ENCODE assay signal across 15 cellular contexts in the genomic region with DNA sequence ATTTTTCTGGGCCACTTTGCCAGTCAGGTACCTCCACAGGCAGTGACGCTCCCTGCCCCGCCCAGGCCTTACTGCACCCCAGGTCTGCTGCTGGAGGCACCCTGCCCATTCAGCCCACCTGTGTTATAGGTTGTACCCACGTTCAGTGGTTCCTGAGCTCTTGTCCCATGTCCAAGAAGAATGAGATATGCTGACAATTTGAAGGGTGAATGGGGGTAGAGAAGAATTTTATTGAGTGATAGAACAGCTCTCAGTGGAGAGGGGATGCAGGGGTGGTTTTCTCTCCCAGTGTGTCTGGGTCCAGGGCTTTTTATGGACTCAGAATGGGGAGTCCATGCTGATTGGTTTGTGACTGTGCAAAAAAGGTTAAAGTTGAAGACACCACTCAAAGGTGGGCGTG.
DNase-seq lines count a peak whose midpoint lies in the region; ATAC-seq, FAIRE-seq and TF ChIP-seq lines count a peak whose summit lies in the region.
"Had no signal": no experiment of that assay in that cellular context is flagged by ENCODE, and none has a peak within 500 bp of the region (broad histone marks: within the 10 kb centered on the region; RNA-seq: fewer than 3 reads in every experiment).

No MANE protein-coding gene starts in this region.

- H3K36me3 Mint-ChIP-seq in GM23338 (ENCODE audit: low read depth) = peaks cover 52% of the 10 kb centered on the region
- H3K36me3 Mint-ChIP-seq in astrocyte (ENCODE audit: low read depth, unreplicated experiment) = peaks cover 13% of the 10 kb centered on the region
- no peaks in the 10 kb centered on the region for H3K36me3 Mint-ChIP-seq in activated T-helper 17 cell treated with anti-CD3 and anti-CD28 coated beads, Interleukin-2, amount 50 U/mL, for 72 hours (ENCODE audit: low read depth)
- H3K36me3 Mint-ChIP-seq: CD4-positive, alpha-beta memory T cell had no signal

- peaks cover 6% of the 10 kb centered on the region; the same call in 1 of the 2 replicates for H3K9me2 ChIP-seq in GM23338 (ENCODE audit: insufficient read depth)
- H3K9me2 ChIP-seq in Karpas-422 (replicated peaks; ENCODE audit: insufficient read depth, low read length) = no peaks in the 10 kb centered on the region

- no peaks in the 10 kb centered on the region for H3K79me1 ChIP-seq in mesendoderm (ENCODE audit: low read length)

- WGBS in mesendoderm (ENCODE audit: extremely low coverage, insufficient coverage, low lambda C conversion rate) = no CpG with 5 or more reads among the region's 4 CpGs

- no peak for FAIRE-seq in astrocyte (lab: Jason Lieb, UNC)
- FAIRE-seq: A204.1, GM19239, H54 had no signal

- H2BK5ac ChIP-seq in mesendoderm (ENCODE audit: low read length) = no peak overlapping the region

- H3K4me1 ChIP-seq in GM23338 (ENCODE audit: insufficient read depth) = peaks cover 19% of the 10 kb centered on the region
- H3K4me1 ChIP-seq in HUES6 (ENCODE audit: control insufficient read depth, insufficient read depth, low read length) = peaks cover 52% of the 10 kb centered on the region
- H3K4me1 ChIP-seq in astrocyte (ENCODE audit: insufficient read depth, low read length) = peaks cover 27% of the 10 kb centered on the region
- peaks cover 21% of the 10 kb centered on the region for H3K4me1 ChIP-seq in mesendoderm (ENCODE audit: control insufficient read depth, low read depth, low read length)
- H3K4me1 ChIP-seq in Karpas-422 (ENCODE audit: low read length) = no peaks in the 10 kb centered on the region
- H3K4me1 ChIP-seq in Peyer's patch = no peaks in the 10 kb centered on the region

- peaks cover 4% of the 10 kb centered on the region for H3K27me3 Mint-ChIP-seq in GM23338 (ENCODE audit: insufficient read depth, low read depth, poor library complexity)
- no peaks in the 10 kb centered on the region for H3K27me3 Mint-ChIP-seq in astrocyte (ENCODE audit: low read depth, unreplicated experiment)
- peaks cover 25% of the 10 kb centered on the region for H3K27me3 Mint-ChIP-seq in activated T-helper 17 cell treated with anti-CD3 and anti-CD28 coated beads, Interleukin-2, amount 50 U/mL, for 72 hours

- H3K4me3 Mint-ChIP-seq in GM23338 (no peak overlapping the region), astrocyte (ENCODE audit: unreplicated experiment) (no peak overlapping the region)
- H3K4me3 Mint-ChIP-seq in activated T-helper 17 cell treated with anti-CD3 and anti-CD28 coated beads, Interleukin-2, amount 50 U/mL, for 72 hours = no peak overlapping the region
- H3K4me3 Mint-ChIP-seq: B cell; CD4-positive, alpha-beta memory T cell had no signal

- H4K20me1 ChIP-seq in GM23338 (replicated peaks; ENCODE audit: insufficient read depth) (no peaks in the 10 kb centered on the region), astrocyte (ENCODE audit: insufficient read depth, low read length) (peaks cover 36% of the 10 kb centered on the region), Karpas-422 (ENCODE audit: insufficient read depth, low read depth, low read length) (no peaks in the 10 kb centered on the region)

- ATAC-seq in GM23338 = no peak
- no peak for ATAC-seq in activated T-helper 17 cell treated with anti-CD3 and anti-CD28 coated beads, Interleukin-2, amount 50 U/mL, for 72 hours (replicated peaks)

- peaks cover 28% of the 10 kb centered on the region for H3K9me3 Mint-ChIP-seq in GM23338
- peaks cover 6% of the 10 kb centered on the region for H3K9me3 Mint-ChIP-seq in astrocyte (ENCODE audit: unreplicated experiment)
- H3K9me3 Mint-ChIP-seq in activated T-helper 17 cell treated with anti-CD3 and anti-CD28 coated beads, Interleukin-2, amount 50 U/mL, for 72 hours = no peaks in the 10 kb centered on the region

- TF ChIP-seq CTCF in GM23338 (conservative IDR thresholded peaks at IDR 0.05; ENCODE audit: low read depth in 2 of 2) (no peak), astrocyte (IDR thresholded peaks at IDR 0.05; ENCODE audit: insufficient read depth, low read depth, low read length) (no peak), Peyer's patch (IDR thresholded peaks at IDR 0.05) (no peak)

- H3K56ac ChIP-seq in mesendoderm (ENCODE audit: low read length) = no peak overlapping the region

- H3K9ac ChIP-seq in HUES6 (ENCODE audit: low read length) = no peak overlapping the region
- no peak overlapping the region for H3K9ac ChIP-seq in astrocyte (ENCODE audit: low read length)
- H3K9ac ChIP-seq in mesendoderm (ENCODE audit: low read length) = no peak overlapping the region
- H3K9ac ChIP-seq in Karpas-422 (ENCODE audit: low read length) = no peak overlapping the region

- H3K4me1 Mint-ChIP-seq in GM23338 (peaks cover 27% of the 10 kb centered on the region), astrocyte (ENCODE audit: low read depth, unreplicated experiment) (peaks cover 59% of the 10 kb centered on the region)
- no peaks in the 10 kb centered on the region for H3K4me1 Mint-ChIP-seq in activated T-helper 17 cell treated with anti-CD3 and anti-CD28 coated beads, Interleukin-2, amount 50 U/mL, for 72 hours
- H3K4me1 Mint-ChIP-seq: B cell; CD4-positive, alpha-beta memory T cell had no signal

- H3K4me2 ChIP-seq in GM23338 = no peak overlapping the region
- no peak overlapping the region for H3K4me2 ChIP-seq in astrocyte (ENCODE audit: low read length)
- no peak overlapping the region for H3K4me2 ChIP-seq in mesendoderm (ENCODE audit: low read length)
- no peak overlapping the region for H3K4me2 ChIP-seq in Karpas-422 (ENCODE audit: low read depth, low read length, poor library complexity, severe bottlenecking)

- no peak overlapping the region for H2AFZ ChIP-seq in GM23338
- no peak overlapping the region for H2AFZ ChIP-seq in astrocyte (ENCODE audit: low read depth, low read length)
- no peak overlapping the region for H2AFZ ChIP-seq in Karpas-422 (ENCODE audit: low read length)

- H3K4me3 ChIP-seq in GM23338 = no peak overlapping the region
- H3K4me3 ChIP-seq in HUES6 (ENCODE audit: low read depth, low read length) = no peak overlapping the region
- H3K4me3 ChIP-seq in astrocyte (ENCODE audit: insufficient read depth, low read depth, low read length) = no peak overlapping the region
- H3K4me3 ChIP-seq in mesendoderm (ENCODE audit: low read length) = no peak overlapping the region
- H3K4me3 ChIP-seq in Karpas-422 (ENCODE audit: low read length) = no peak overlapping the region
- no peak overlapping the region for H3K4me3 ChIP-seq in Peyer's patch

- peak overlapping the region; percentile 89 for H3K27ac ChIP-seq in GM23338 (ENCODE audit: low read depth)
- peak overlapping the region; percentile 67; the same call in 1 of the 2 replicates for H3K27ac ChIP-seq in HUES6 (ENCODE audit: low read depth, low read length)
- H3K27ac ChIP-seq in astrocyte (ENCODE audit: low read depth, low read length) = no peak overlapping the region
- no peak overlapping the region for H3K27ac ChIP-seq in mesendoderm (ENCODE audit: low read depth, low read length)
- H3K27ac ChIP-seq in Karpas-422 (ENCODE audit: low read length) = no peak overlapping the region
- no peak overlapping the region for H3K27ac ChIP-seq in Peyer's patch
- H3K27ac ChIP-seq: C4-2B had no signal

- no peak overlapping the region for H4K5ac ChIP-seq in mesendoderm (ENCODE audit: low read length)

- DNase-seq in GM23338 (ENCODE audit: low spot score) = no peak
- DNase-seq in astrocyte (ENCODE audit: low read depth) = no peak
- no peak for DNase-seq in mesendoderm
- no peak for DNase-seq in Karpas-422
- no peak for DNase-seq in Peyer's patch
- DNase-seq in SKM-1 treated with dmso at 0.1 percent for 144 hours (lab: John Stamatoyannopoulos, UW; ENCODE audit: unreplicated experiment) = no peak
- DNase-seq: CD4-positive, alpha-beta memory T cell; GF-D8 had no signal

- peaks cover 15% of the 10 kb centered on the region; the same call in 1 of the 2 replicates for H3K36me3 ChIP-seq in GM23338 (ENCODE audit: insufficient read depth)
- peaks cover 9% of the 10 kb centered on the region for H3K36me3 ChIP-seq in HUES6 (ENCODE audit: control insufficient read depth, insufficient read depth, low read length)
- H3K36me3 ChIP-seq in astrocyte (ENCODE audit: insufficient read depth, low read length) = no peaks in the 10 kb centered on the region
- no peaks in the 10 kb centered on the region for H3K36me3 ChIP-seq in mesendoderm (ENCODE audit: control insufficient read depth, insufficient read depth, low read length)
- H3K36me3 ChIP-seq in Karpas-422 (ENCODE audit: insufficient read depth, low read length) = no peaks in the 10 kb centered on the region
- H3K36me3 ChIP-seq in Peyer's patch = no peaks in the 10 kb centered on the region

- H3K27me3 ChIP-seq in GM23338 (ENCODE audit: insufficient read depth) = no peaks in the 10 kb centered on the region
- no peaks in the 10 kb centered on the region for H3K27me3 ChIP-seq in HUES6 (ENCODE audit: control insufficient read depth, insufficient read depth, low read length)
- H3K27me3 ChIP-seq in astrocyte (ENCODE audit: insufficient read depth, low read length) = no peaks in the 10 kb centered on the region
- no peaks in the 10 kb centered on the region for H3K27me3 ChIP-seq in mesendoderm (ENCODE audit: insufficient read depth, low read length, poor library complexity)
- no peaks in the 10 kb centered on the region for H3K27me3 ChIP-seq in Karpas-422 (ENCODE audit: low read length)
- no peaks in the 10 kb centered on the region for H3K27me3 ChIP-seq in Peyer's patch

- H2BK15ac ChIP-seq in mesendoderm (replicated peaks; ENCODE audit: low read depth) = no peak overlapping the region

- H3K9me3 ChIP-seq in HUES6 (ENCODE audit: control insufficient read depth, insufficient read depth, low read depth, low read length) (peaks cover 12% of the 10 kb centered on the region; the same call in 1 of the 2 replicates), astrocyte (ENCODE audit: insufficient read depth, low read depth, low read length) (peaks cover 5% of the 10 kb centered on the region), Karpas-422 (ENCODE audit: low read length) (no peaks in the 10 kb centered on the region), Peyer's patch (no peaks in the 10 kb centered on the region)

- H3K27ac Mint-ChIP-seq in GM23338 = no peak overlapping the region
- peak overlapping the region; percentile 62 for H3K27ac Mint-ChIP-seq in astrocyte (ENCODE audit: unreplicated experiment)
- no peak overlapping the region for H3K27ac Mint-ChIP-seq in activated T-helper 17 cell treated with anti-CD3 and anti-CD28 coated beads, Interleukin-2, amount 50 U/mL, for 72 hours
- H3K27ac Mint-ChIP-seq: B cell; CD4-positive, alpha-beta memory T cell had no signal

- no peak overlapping the region for H3K23ac ChIP-seq in mesendoderm (ENCODE audit: low read length)

- TF ChIP-seq POLR2A in Peyer's patch (IDR thresholded peaks at IDR 0.05) = no peak

- H3K18ac ChIP-seq in mesendoderm (ENCODE audit: low read length) = no peak overlapping the region

- no peak overlapping the region for H2AK5ac ChIP-seq in mesendoderm (ENCODE audit: low read length)

- no peaks in the 10 kb centered on the region for H3F3A ChIP-seq in GM23338 (replicated peaks; ENCODE audit: low read depth)

- H3K79me2 ChIP-seq in GM23338 (replicated peaks; ENCODE audit: insufficient read depth) (no peaks in the 10 kb centered on the region), astrocyte (ENCODE audit: insufficient read depth, low read length) (no peaks in the 10 kb centered on the region), mesendoderm (ENCODE audit: control insufficient read depth, insufficient read depth, low read length) (no peaks in the 10 kb centered on the region), Karpas-422 (ENCODE audit: low read length) (no peaks in the 10 kb centered on the region)

- no peak overlapping the region for H4K8ac ChIP-seq in mesendoderm (ENCODE audit: low read depth, low read length)

- no peak overlapping the region for H2BK120ac ChIP-seq in mesendoderm (ENCODE audit: low read depth, low read length)

- peak overlapping the region; percentile 48 for H3K4ac ChIP-seq in mesendoderm (ENCODE audit: low read depth, low read length)

Comparison
In these comparisons a context has a peak if more than half of its experiments do, and no peak if none do; other contexts are left out.
1. H3K27ac ChIP-seq: peak in GM23338 (single experiment) and HUES6 (single experiment); none in astrocyte (single experiment), mesendoderm (single experiment), Karpas-422 (single experiment) and Peyer's patch (0 of 4).